In genomic region chr1:15426492-15427279, GRCh38 we compare ENCODE assay signal across 12 cellular contexts. TPM values are rescaled to one million over a fixed set of nuclear protein-coding genes. Genes with fewer than 3 reads are reported as not detected.
DNase-seq lines count a peak whose midpoint lies in the region; ATAC-seq and TF ChIP-seq lines count a peak whose summit lies in the region.
"Had no signal": no experiment of that assay in that cellular context is flagged by ENCODE, and none has a peak within 500 bp of the region (broad histone marks: within the 10 kb centered on the region; RNA-seq: fewer than 3 reads in every experiment).

No MANE protein-coding gene starts in this region.

- H3K79me1 ChIP-seq in neuronal stem cell (ENCODE audit: low read depth, low read length) = no peaks in the 10 kb centered on the region

- ATAC-seq in HG02981 (IDR thresholded peaks at IDR 0.05; ENCODE audit: unreplicated experiment) = no peak

- WGBS in neuronal stem cell (ENCODE audit: extremely low coverage in 2 of 2, insufficient read length in 2 of 2, insufficient replicate concordance in 1 of 2), 2 donors = no CpG with 5 or more reads among the region's 30 CpGs

- H2BK12ac ChIP-seq in neuronal stem cell (ENCODE audit: low read length) = no peak overlapping the region

- H3K27me3 Mint-ChIP-seq in chondrocyte (ENCODE audit: low read depth) = peaks cover 2% of the 10 kb centered on the region

- H3K79me2 ChIP-seq in OCI-LY7 (ENCODE audit: insufficient read depth, low read depth, low read length) = no peaks in the 10 kb centered on the region

- no peak overlapping the region for H4K8ac ChIP-seq in neuronal stem cell (ENCODE audit: low read depth, low read length)

- H3K18ac ChIP-seq in neuronal stem cell (ENCODE audit: low read length) = peak overlapping the region; percentile 70

- peak overlapping the region; percentile 62 for H3K27ac ChIP-seq in SJSA1
- H3K27ac ChIP-seq in epithelial cell of prostate = peak overlapping the region; percentile 35
- no peak overlapping the region for H3K27ac ChIP-seq in neuronal stem cell (replicated peaks; ENCODE audit: low read length)
- no peak overlapping the region for H3K27ac ChIP-seq in OCI-LY7 (ENCODE audit: low read depth, low read length, poor library complexity, severe bottlenecking)
- H3K27ac ChIP-seq: KMS-11 had no signal

- peaks cover 8% of the 10 kb centered on the region for H3K4me1 Mint-ChIP-seq in chondrocyte (ENCODE audit: low read depth)

- no peaks in the 10 kb centered on the region for H3K9me2 ChIP-seq in OCI-LY7 (ENCODE audit: insufficient read depth, low read length)

- intact Hi-C loops in OCI-LY7 (cut with micrococcal nuclease; ENCODE audit: unreplicated experiment) = no loop called here

- no peaks in the 10 kb centered on the region for H4K20me1 ChIP-seq in OCI-LY7 (ENCODE audit: insufficient read depth, low read length)

- no peaks in the 10 kb centered on the region for H3K9me3 Mint-ChIP-seq in chondrocyte (ENCODE audit: low read depth)

- H3K9me3 ChIP-seq in SJSA1 (replicated peaks) = no peaks in the 10 kb centered on the region
- H3K9me3 ChIP-seq in neuronal stem cell (replicated peaks in 1 of 2; ENCODE audit: control insufficient read depth in 2 of 2, insufficient read depth in 1 of 2, low read depth in 1 of 2, low read length in 2 of 2) = no peaks in the 10 kb centered on the region
- no peaks in the 10 kb centered on the region for H3K9me3 ChIP-seq in OCI-LY7 (ENCODE audit: low read length)

- H3K4me2 ChIP-seq in neuronal stem cell (ENCODE audit: insufficient read depth, low read length, poor library complexity, severe bottlenecking) (no peak overlapping the region), OCI-LY7 (ENCODE audit: low read length) (no peak overlapping the region)
- H3K4me2 ChIP-seq: KMS-11, smooth muscle cell had no signal

- no peak overlapping the region for H3K4me3 ChIP-seq in SJSA1
- H3K4me3 ChIP-seq in neuronal stem cell (ENCODE audit: low read length in 2 of 2) = peak overlapping the region in 1 of 2 donors; percentile 24
- H3K4me3 ChIP-seq in OCI-LY7 (ENCODE audit: low read depth, low read length, poor library complexity, severe bottlenecking) = no peak overlapping the region
- H3K4me3 ChIP-seq: smooth muscle cell had no signal

- no peak overlapping the region for H3K4me3 Mint-ChIP-seq in chondrocyte (ENCODE audit: unreplicated experiment)

- H3K27me3 ChIP-seq in SJSA1 (replicated peaks) (no peaks in the 10 kb centered on the region), neuronal stem cell (ENCODE audit: control insufficient read depth in 3 of 3, insufficient read depth in 3 of 3, low read depth in 1 of 3, low read length in 3 of 3) (no peaks in the 10 kb centered on the region)

- CTCF ChIA-PET in OCI-LY7 (lab: Charles Lee; ENCODE audit: unreplicated experiment) = no interaction called here

- H3K14ac ChIP-seq in neuronal stem cell (ENCODE audit: low read length) = peak overlapping the region; percentile 56

- H3K36me3 ChIP-seq in SJSA1 = peaks cover 83% of the 10 kb centered on the region
- no peaks in the 10 kb centered on the region for H3K36me3 ChIP-seq in neuronal stem cell (replicated peaks in 1 of 2; ENCODE audit: control insufficient read depth in 2 of 2, insufficient read depth in 2 of 2, low read length in 2 of 2)
- H3K36me3 ChIP-seq in OCI-LY7 (ENCODE audit: insufficient read depth, low read length) = peaks cover 10% of the 10 kb centered on the region; the same call in 1 of the 2 replicates

- TF ChIP-seq CTCF in chondrocyte (IDR thresholded peaks at IDR 0.05) (no peak), OCI-LY7 (conservative IDR thresholded peaks at IDR 0.05; ENCODE audit: low read length) (no peak)

- no peak overlapping the region for H3K23ac ChIP-seq in neuronal stem cell (ENCODE audit: low read depth, low read length, poor library complexity)

- no peak overlapping the region for H4K91ac ChIP-seq in neuronal stem cell (ENCODE audit: low read depth, low read length, poor library complexity)

- no TSS peak for BruUV-seq in OCI-LY7 (replicated peaks; lab: Mats Ljungman, UMichigan)

- POLR2A ChIA-PET in OCI-LY7 (lab: Charles Lee) = no interaction called here

- DNase-seq in Caki2 (ENCODE audit: low read depth) (peak; percentile 49), SJSA1 (ENCODE audit: low read depth in 1 of 2, low spot score in 2 of 2) (peak; percentile 98 to 99), epithelial cell of prostate (ENCODE audit: low read depth, low spot score) (no peak), neuronal stem cell (ENCODE audit: low spot score) (no peak), chondrocyte (ENCODE audit: low spot score) (no peak), NCI-H146 treated with DMSO at 0.1 percent for 48 hours (lab: John Stamatoyannopoulos, UW; ENCODE audit: unreplicated experiment) (no peak), OCI-LY7 (ENCODE audit: low spot score) (no peak)
- DNase-seq: T-helper 9 cell had no signal

- H3K27ac Mint-ChIP-seq in chondrocyte (ENCODE audit: unreplicated experiment) = no peak overlapping the region

- no peak overlapping the region for H2BK120ac ChIP-seq in neuronal stem cell (ENCODE audit: low read depth, low read length)

- in situ Hi-C loops in Caki2 (cut with HindIII; ENCODE audit: low pct_unique_long_range_greater_than_20kb, low sequenced_read_pairs) = no loop called here

- no peak overlapping the region for H2BK15ac ChIP-seq in neuronal stem cell (ENCODE audit: low read length)

- peak overlapping the region; percentile 70 for H2BK5ac ChIP-seq in neuronal stem cell (ENCODE audit: low read length)

- H2AFZ ChIP-seq in neuronal stem cell (ENCODE audit: low read length) = no peak overlapping the region
- no peak overlapping the region for H2AFZ ChIP-seq in OCI-LY7 (ENCODE audit: low read length)

- peaks cover 2% of the 10 kb centered on the region for H3K36me3 Mint-ChIP-seq in chondrocyte (ENCODE audit: low read depth)

- H3K4me1 ChIP-seq in SJSA1 (replicated peaks) (peaks cover 64% of the 10 kb centered on the region), neuronal stem cell (ENCODE audit: control insufficient read depth in 2 of 2, insufficient read depth in 1 of 2, low read depth in 1 of 2, low read length in 2 of 2) (peaks cover 3 to 6% of the 10 kb centered on the region in 2 donors), OCI-LY7 (ENCODE audit: insufficient read depth, low read length, poor library complexity, severe bottlenecking) (no peaks in the 10 kb centered on the region)

- peak overlapping the region; percentile 85 for H2AK5ac ChIP-seq in neuronal stem cell (ENCODE audit: low read depth, low read length)

- H3K4ac ChIP-seq in neuronal stem cell (ENCODE audit: low read length) = no peak overlapping the region

- peak overlapping the region; percentile 5 for H3K9ac ChIP-seq in neuronal stem cell (ENCODE audit: low read depth, low read length, poor library complexity)
- H3K9ac ChIP-seq: KMS-11 had no signal

RNA-seq across cellular contexts. Expression of gene CTRC, which starts 11.6 kb away (rescaled TPM):
- total RNA-seq in Caki2 (2014; rRNA removed; shearing (Covaris generic); ENCODE audit: low replicate concordance) = not detected in 2 replicates
- total RNA-seq in SJSA1 (2014; rRNA removed; shearing (Covaris generic)) = not detected in 2 replicates
- polyA plus RNA-seq in neuronal stem cell (2013, experiment 1 of 2) = 0.21 TPM
- polyA plus RNA-seq in neuronal stem cell (2013, experiment 2 of 2) = not detected
- total RNA-seq in chondrocyte (not detected in 3 replicates), OCI-LY7 (2022) (not detected in 2 replicates)
- total RNA-seq in OCI-LY7 (2014; rRNA removed; shearing (Covaris generic)) = not detected in 2 replicates
- total RNA-seq: smooth muscle cell had no signal

RNA-seq across cellular contexts. Expression of gene EFHD2, which starts 17.0 kb away (rescaled TPM):
- 70.7 and 81.3 TPM in 2 replicates for total RNA-seq in Caki2 (2014; rRNA removed; shearing (Covaris generic); ENCODE audit: low replicate concordance)
- 163 and 169 TPM in 2 replicates for total RNA-seq in SJSA1 (2014; rRNA removed; shearing (Covaris generic))
- polyA plus RNA-seq in neuronal stem cell (2013, experiment 1 of 2) = 12.5 TPM
- polyA plus RNA-seq in neuronal stem cell (2013, experiment 2 of 2) = 12.8 TPM
- total RNA-seq in chondrocyte (7.9 to 10.4 TPM (median 9.6 TPM) in 3 replicates), OCI-LY7 (2022) (38.3 and 42.0 TPM in 2 replicates)
- total RNA-seq in OCI-LY7 (2014; rRNA removed; shearing (Covaris generic)) = 25.4 and 27.3 TPM in 2 replicates

RNA-seq across cellular contexts. Expression of gene CELA2A, which starts 29.8 kb away (rescaled TPM):
- total RNA-seq in Caki2 (2014; rRNA removed; shearing (Covaris generic); ENCODE audit: low replicate concordance) = not detected in 2 replicates
- total RNA-seq in SJSA1 (2014; rRNA removed; shearing (Covaris generic)) = not detected in 2 replicates
- polyA plus RNA-seq in neuronal stem cell (2013, experiment 1 of 2) = not detected
- polyA plus RNA-seq in neuronal stem cell (2013, experiment 2 of 2) = not detected
- total RNA-seq in chondrocyte = not detected in 3 replicates
- not detected in 2 replicates for total RNA-seq in OCI-LY7 (2014; rRNA removed; shearing (Covaris generic))
- total RNA-seq in OCI-LY7 (2022) = not detected in 2 replicates
- polyA plus RNA-seq: esophagus, smooth muscle cell had no signal

RNA-seq across cellular contexts. Expression of gene CELA2B, which starts 49.2 kb away (rescaled TPM):
- not detected in 2 replicates for total RNA-seq in Caki2 (2014; rRNA removed; shearing (Covaris generic); ENCODE audit: low replicate concordance)
- total RNA-seq in SJSA1 (2014; rRNA removed; shearing (Covaris generic)) = not detected in 2 replicates
- polyA plus RNA-seq in neuronal stem cell (2013, experiment 1 of 2) = not detected
- not detected for polyA plus RNA-seq in neuronal stem cell (2013, experiment 2 of 2)
- not detected in 3 replicates for total RNA-seq in chondrocyte
- not detected in 2 replicates for total RNA-seq in OCI-LY7 (2014; rRNA removed; shearing (Covaris generic))
- not detected in 2 replicates for total RNA-seq in OCI-LY7 (2022)
- total RNA-seq: smooth muscle cell had no signal
- polyA plus RNA-seq: esophagus, smooth muscle cell had no signal

Comparison
In these comparisons a context has a peak if more than half of its experiments do, and no peak if none do; other contexts are left out.
1. DNase-seq: peak in Caki2 (single experiment) and SJSA1 (2 of 2); none in epithelial cell of prostate (single experiment), neuronal stem cell (single experiment), chondrocyte (single experiment), NCI-H146 treated with DMSO at 0.1 percent for 48 hours (single experiment) and OCI-LY7 (single experiment).
2. H3K27ac ChIP-seq: peak in SJSA1 (single experiment) and epithelial cell of prostate (single experiment); none in neuronal stem cell (single experiment) and OCI-LY7 (single experiment).